ENCODE assay signal across 8 cellular contexts in genomic region chr9:69173497-69173890, GRCh38. TPM values are rescaled to one million over a fixed set of nuclear protein-coding genes. Genes with fewer than 3 reads are reported as not detected.
DNase-seq lines count a peak whose midpoint lies in the region; ATAC-seq and TF ChIP-seq lines count a peak whose summit lies in the region.

No MANE protein-coding gene starts in this region.

- DNase-seq in NCI-H524 treated with DMSO at 0.1 percent for 48 hours (lab: John Stamatoyannopoulos, UW) (no peak), NCI-H128 (lab: John Stamatoyannopoulos, UW; ENCODE audit: unreplicated experiment) (no peak), UCSD-AML1 (lab: John Stamatoyannopoulos, UW; ENCODE audit: unreplicated experiment) (no peak), posterior vena cava (ENCODE audit: low spot score) (no peak)

- TF ChIP-seq EP300 in Ishikawa (IDR thresholded peaks at IDR 0.05; ENCODE audit: borderline replicate concordance), result no peak

- no peaks in the 10 kb centered on the region for H3K27me3 ChIP-seq in neuron (ENCODE audit: insufficient read depth, low read length)

- TF ChIP-seq RAD21 in Ishikawa (IDR thresholded peaks at IDR 0.05; ENCODE audit: low read depth), result no peak

- no peaks in the 10 kb centered on the region for H3K9me3 ChIP-seq in neuron (ENCODE audit: low read length)

- no peaks in the 10 kb centered on the region for H3K27me3 Mint-ChIP-seq in dendritic cell treated with granulocyte-macrophage colony-stimulating factor and Interleukin-4, amounts not matched to agents 40 ng/mL and 50 ng/mL, for 4 days

- intact Hi-C loops in dendritic cell treated with granulocyte-macrophage colony-stimulating factor and Interleukin-4, amounts not matched to agents 40 ng/mL and 50 ng/mL, for 4 days (cut with micrococcal nuclease), result loop anchor here (10.0 kb wide), 1 partner anchor 501 kb away; the partner anchor contains the start of gene APBA1
- intact Hi-C loops in posterior vena cava (cut with DNase I), result loop anchor here in 1 of 2 donors (10.0 kb wide), 1 partner anchor 119 kb away; no protein-coding TSS in a partner anchor

- H3K36me3 Mint-ChIP-seq in dendritic cell treated with granulocyte-macrophage colony-stimulating factor and Interleukin-4, amounts not matched to agents 40 ng/mL and 50 ng/mL, for 4 days (ENCODE audit: low read depth), result peaks cover 8% of the 10 kb centered on the region

- peaks cover 23% of the 10 kb centered on the region for H3K4me1 ChIP-seq in neuron (ENCODE audit: insufficient read depth, low read length)

- no peaks in the 10 kb centered on the region for H3K9me3 Mint-ChIP-seq in dendritic cell treated with granulocyte-macrophage colony-stimulating factor and Interleukin-4, amounts not matched to agents 40 ng/mL and 50 ng/mL, for 4 days

- H3K27ac Mint-ChIP-seq in dendritic cell treated with granulocyte-macrophage colony-stimulating factor and Interleukin-4, amounts not matched to agents 40 ng/mL and 50 ng/mL, for 4 days, result peak overlapping the region; percentile 91

- peak overlapping the region; percentile 95 for H3K4me3 Mint-ChIP-seq in dendritic cell treated with granulocyte-macrophage colony-stimulating factor and Interleukin-4, amounts not matched to agents 40 ng/mL and 50 ng/mL, for 4 days

- H3K4me3 ChIP-seq in neuron (ENCODE audit: low read length), result peak overlapping the region; percentile 79

- peak; percentile 16 for ATAC-seq in GM19043 (IDR thresholded peaks at IDR 0.05; ENCODE audit: low read depth, unreplicated experiment)

- peak overlapping the region; percentile 89 for H2AFZ ChIP-seq in neuron (ENCODE audit: low read depth, low read length)

- H3K4me1 Mint-ChIP-seq in dendritic cell treated with granulocyte-macrophage colony-stimulating factor and Interleukin-4, amounts not matched to agents 40 ng/mL and 50 ng/mL, for 4 days (ENCODE audit: low read depth), result peaks cover 65% of the 10 kb centered on the region

- no peaks in the 10 kb centered on the region for H3K36me3 ChIP-seq in neuron (ENCODE audit: insufficient read depth, low read length)

TF ChIP-seq in Ishikawa, 13 proteins besides CTCF, POLR2A, EP300 and RAD21:
- TF ChIP-seq NFIC (IDR thresholded peaks at IDR 0.05) (peak; percentile 40; the same call in 1 of the 2 replicates), CEBPB (IDR thresholded peaks at IDR 0.05) (no peak)

RNA-seq across cellular contexts. Expression of gene TJP2, which starts 0.6 kb away (rescaled TPM):
- total RNA-seq in posterior vena cava, result 10 to 100 TPM; 83.5 to 85.1 TPM
